Comparison of ENCODE assay signal across 18 cellular contexts in genomic region chr11:69192282-69192681, GRCh38. TPM values are rescaled to one million over a fixed set of nuclear protein-coding genes. Genes with fewer than 3 reads are reported as not detected.
DNase-seq lines count a peak whose midpoint lies in the region; ATAC-seq and TF ChIP-seq lines count a peak whose summit lies in the region.
"Had no signal": no experiment of that assay in that cellular context is flagged by ENCODE, and none has a peak within 500 bp of the region (broad histone marks: within the 10 kb centered on the region; RNA-seq: fewer than 3 reads in every experiment).

No MANE protein-coding gene starts in this region.

- WGBS in IMR-90 (ENCODE audit: extremely low coverage in 2 of 2, insufficient read length in 1 of 2), 2 experiments, result 54% methylated on average over 15 of the region's 18 CpGs; no CpG with 5 or more reads in 1 of the 2 experiments
- WGBS in SK-N-SH (ENCODE audit: low lambda C conversion rate), result 68% methylated on average over 14 of the region's 18 CpGs
- WGBS in endodermal cell (ENCODE audit: insufficient coverage in 1 of 2, insufficient read length in 1 of 2), 2 experiments, result 89 to 94% methylated on average over 17 to 18 of the region's 18 CpGs

- no peak overlapping the region for H3K23ac ChIP-seq in IMR-90 (ENCODE audit: low read depth, low read length)

- H3K14ac ChIP-seq in IMR-90 (replicated peaks; ENCODE audit: low read depth, low read length), result no peak overlapping the region

- no peak for DNase-seq in IMR-90
- peak; percentile 45 for DNase-seq in SK-N-SH
- DNase-seq in endodermal cell, result no peak
- DNase-seq in osteoblast (ENCODE audit: insufficient read length, low spot score, missing footprints), result peak; percentile 39
- no peak for DNase-seq in right atrium auricular region (ENCODE audit: low spot score)
- no peak for DNase-seq in Calu3
- DNase-seq: ACHN, DND-41, Karpas-422, NCI-H1417 treated with DMSO at 0.1 percent for 48 hours, NCI-H187 treated with DMSO at 0.1 percent for 48 hours, OCI-M1, SHP77 had no signal

- H3K27ac ChIP-seq in IMR-90 (ENCODE audit: insufficient read depth, low read length) (no peak overlapping the region), SK-N-SH (ENCODE audit: low read depth in 2 of 2, low read length in 1 of 2) (peak overlapping the region in 1 of 2 experiments; percentile 75; a peak in 2 of 4 replicates), endodermal cell (ENCODE audit: low read depth, low read length) (peak overlapping the region; percentile 73), osteoblast (ENCODE audit: low read depth, low read length) (no peak overlapping the region), right atrium auricular region (no peak overlapping the region)
- H3K27ac ChIP-seq: C4-2B had no signal

- H3K56ac ChIP-seq in IMR-90 (ENCODE audit: extremely low read depth, insufficient read depth, low read length), result no peak overlapping the region

- H3K9me1 ChIP-seq in IMR-90 (ENCODE audit: insufficient read depth, low read length), result no peaks in the 10 kb centered on the region

- POLR2A ChIA-PET in IMR-90 (lab: Charles Lee; ENCODE audit: unreplicated experiment) (no interaction called here), SK-N-SH (lab: Yijun Ruan, JAX) (interaction anchor here (1.2 kb wide), 1 partner anchor 447 kb away, joined by 3 read pairs; no protein-coding TSS in a partner anchor)

- BruUV-seq in IMR-90 (replicated peaks; lab: Mats Ljungman, UMichigan), result no TSS peak
- no TSS peak for BruUV-seq in Calu3 (replicated peaks; lab: Mats Ljungman, UMichigan)

- H3K4me1 ChIP-seq in IMR-90 (ENCODE audit: control insufficient read depth, insufficient read depth, low read length) (0 out of 2 replicates have a peak, but pooled peaks cover 2% of the 10 kb centered on the region), SK-N-SH (ENCODE audit: control insufficient read depth in 1 of 2, insufficient read depth in 2 of 2, low read depth in 1 of 2, low read length in 1 of 2) (peaks cover 0 to 20% of the 10 kb centered on the region in 2 experiments; a peak in 2 of 4 replicates), endodermal cell (ENCODE audit: control insufficient read depth, insufficient read depth, low read length) (no peaks in the 10 kb centered on the region), osteoblast (ENCODE audit: insufficient read depth, low read length) (no peaks in the 10 kb centered on the region), right atrium auricular region (no peaks in the 10 kb centered on the region)

- no peaks in the 10 kb centered on the region for H3K9me2 ChIP-seq in SK-N-SH

- ATAC-seq in IMR-90 (ENCODE audit: low read depth), result no peak
- ATAC-seq in GM21737 (IDR thresholded peaks at IDR 0.05; ENCODE audit: unreplicated experiment), result no peak

- peak overlapping the region; percentile 39 for H2AK9ac ChIP-seq in IMR-90 (replicated peaks; ENCODE audit: low read depth, low read length, poor library complexity)

- no peak overlapping the region for H3K4ac ChIP-seq in IMR-90 (ENCODE audit: low read depth, low read length)

- no peaks in the 10 kb centered on the region for H3K36me3 ChIP-seq in IMR-90 (ENCODE audit: control insufficient read depth, insufficient read depth, low read length)
- H3K36me3 ChIP-seq in SK-N-SH (replicated peaks in 1 of 2; ENCODE audit: control insufficient read depth in 1 of 2, insufficient read depth in 2 of 2, low read length in 1 of 2), result no peaks in the 10 kb centered on the region
- no peaks in the 10 kb centered on the region for H3K36me3 ChIP-seq in endodermal cell (ENCODE audit: control insufficient read depth, insufficient read depth, low read length)
- no peaks in the 10 kb centered on the region for H3K36me3 ChIP-seq in osteoblast (ENCODE audit: insufficient read depth, low read length)
- no peaks in the 10 kb centered on the region for H3K36me3 ChIP-seq in right atrium auricular region

- peak overlapping the region; percentile 14 for H2AFZ ChIP-seq in IMR-90 (replicated peaks; ENCODE audit: low read length, poor library complexity)
- no peak overlapping the region for H2AFZ ChIP-seq in SK-N-SH (ENCODE audit: low read depth)
- H2AFZ ChIP-seq in osteoblast (ENCODE audit: low read length), result no peak overlapping the region

- H3K79me1 ChIP-seq in IMR-90 (ENCODE audit: low read depth in 1 of 2, low read length in 2 of 2), result no peaks in the 10 kb centered on the region

- no peak overlapping the region for H2BK120ac ChIP-seq in IMR-90 (ENCODE audit: low read depth, low read length)

- H2BK5ac ChIP-seq in IMR-90 (ENCODE audit: low read depth, low read length, poor library complexity, severe bottlenecking), result no peak overlapping the region

- H3K4me3 ChIP-seq in IMR-90 (ENCODE audit: insufficient read depth, low read depth, low read length), result no peak overlapping the region
- H3K4me3 ChIP-seq in SK-N-SH (ENCODE audit: low read depth in 2 of 2, low read length in 1 of 2), result no peak overlapping the region
- H3K4me3 ChIP-seq in endodermal cell (ENCODE audit: low read length), result no peak overlapping the region
- no peak overlapping the region for H3K4me3 ChIP-seq in osteoblast (ENCODE audit: insufficient read depth, low read length)
- H3K4me3 ChIP-seq in right atrium auricular region, result no peak overlapping the region

- no peak overlapping the region for H3K9ac ChIP-seq in IMR-90 (ENCODE audit: low read depth, low read length)
- no peak overlapping the region for H3K9ac ChIP-seq in SK-N-SH
- H3K9ac ChIP-seq in endodermal cell (ENCODE audit: extremely low read depth, low read length, poor library complexity, severe bottlenecking), result no peak overlapping the region

- no peak overlapping the region for H4K5ac ChIP-seq in IMR-90 (ENCODE audit: low read depth, low read length)

- H2BK15ac ChIP-seq in IMR-90 (ENCODE audit: low read depth, low read length), result no peak overlapping the region

- H3K27me3 ChIP-seq in IMR-90 (ENCODE audit: control insufficient read depth, insufficient read depth, low read length) (peaks cover 14% of the 10 kb centered on the region), SK-N-SH (ENCODE audit: insufficient read depth) (no peaks in the 10 kb centered on the region), endodermal cell (ENCODE audit: control insufficient read depth, insufficient read depth, low read length, poor library complexity, severe bottlenecking) (no peaks in the 10 kb centered on the region), osteoblast (ENCODE audit: insufficient read depth, low read length) (peaks cover 2% of the 10 kb centered on the region), right atrium auricular region (no peaks in the 10 kb centered on the region)

- H3K27ac Mint-ChIP-seq in endodermal cell (no peak overlapping the region), Calu3 (ENCODE audit: unreplicated experiment) (no peak overlapping the region)

- H3K79me2 ChIP-seq in SK-N-SH (ENCODE audit: insufficient read depth), result no peaks in the 10 kb centered on the region
- H3K79me2 ChIP-seq in osteoblast (ENCODE audit: insufficient read depth, low read length), result no peaks in the 10 kb centered on the region

- H4K91ac ChIP-seq in IMR-90 (ENCODE audit: insufficient read depth, low read depth, low read length), result no peak overlapping the region

- H4K20me1 ChIP-seq in IMR-90 (ENCODE audit: insufficient read depth, low read length) (no peaks in the 10 kb centered on the region), SK-N-SH (ENCODE audit: insufficient read depth) (no peaks in the 10 kb centered on the region), osteoblast (ENCODE audit: insufficient read depth, low read length) (no peaks in the 10 kb centered on the region)

- H3K4me2 ChIP-seq in IMR-90 (ENCODE audit: low read depth, low read length) (no peak overlapping the region), SK-N-SH (no peak overlapping the region), osteoblast (ENCODE audit: insufficient read depth, low read length) (no peak overlapping the region)

- H3K4me3 Mint-ChIP-seq in endodermal cell (no peak overlapping the region), Calu3 (ENCODE audit: low read depth, unreplicated experiment) (no peak overlapping the region)

- H3K9me3 Mint-ChIP-seq in endodermal cell (peaks cover 6% of the 10 kb centered on the region), Calu3 (ENCODE audit: low read depth, unreplicated experiment) (peaks cover 18% of the 10 kb centered on the region)

- no peak overlapping the region for H2BK20ac ChIP-seq in IMR-90 (ENCODE audit: low read depth, low read length)

- H2AK5ac ChIP-seq in IMR-90 (ENCODE audit: low read depth, low read length), result no peak overlapping the region

- TF ChIP-seq RAD21 in IMR-90 (IDR thresholded peaks at IDR 0.05; ENCODE audit: low read length) (no peak), SK-N-SH (IDR thresholded peaks at IDR 0.05; ENCODE audit: low read length) (no peak)

- TF ChIP-seq CTCF in IMR-90 (conservative IDR thresholded peaks at IDR 0.05; ENCODE audit: low read depth, low read length), result no peak
- no peak for TF ChIP-seq CTCF in SK-N-SH (IDR thresholded peaks at IDR 0.05)
- TF ChIP-seq CTCF in endodermal cell (conservative IDR thresholded peaks at IDR 0.05), result no peak
- no peak for TF ChIP-seq CTCF in osteoblast (IDR thresholded peaks at IDR 0.05; ENCODE audit: extremely low read depth, low read depth, low read length)
- no peak for TF ChIP-seq CTCF in right atrium auricular region (IDR thresholded peaks at IDR 0.05)
- TF ChIP-seq CTCF in Calu3 (IDR thresholded peaks at IDR 0.05; ENCODE audit: unreplicated experiment), result no peak

- H3K4me1 Mint-ChIP-seq in endodermal cell (no peaks in the 10 kb centered on the region), Calu3 (ENCODE audit: low read depth, unreplicated experiment) (no peaks in the 10 kb centered on the region)

- no peaks in the 10 kb centered on the region for H3F3A ChIP-seq in SK-N-SH (replicated peaks; ENCODE audit: insufficient read depth)

- H3K36me3 Mint-ChIP-seq in endodermal cell (ENCODE audit: low read depth), result no peaks in the 10 kb centered on the region
- H3K36me3 Mint-ChIP-seq in Calu3 (ENCODE audit: insufficient read depth, unreplicated experiment), result peaks cover 3% of the 10 kb centered on the region

- H3K27me3 Mint-ChIP-seq in endodermal cell (ENCODE audit: insufficient read depth) (no peaks in the 10 kb centered on the region), Calu3 (ENCODE audit: unreplicated experiment) (peaks cover 16% of the 10 kb centered on the region)

- no peak for TF ChIP-seq POLR2A in IMR-90 (IDR thresholded peaks at IDR 0.05; ENCODE audit: low read depth, low read length)

- dilution Hi-C loops in IMR-90 (cut with HindIII; ENCODE audit: low sequenced_read_pairs, unreplicated experiment), result no loop called here

- H3K9me3 ChIP-seq in IMR-90 (ENCODE audit: control insufficient read depth, insufficient read depth, low read length), result peaks cover 10% of the 10 kb centered on the region
- no peaks in the 10 kb centered on the region for H3K9me3 ChIP-seq in SK-N-SH
- H3K9me3 ChIP-seq in endodermal cell (ENCODE audit: control insufficient read depth, low read length), result no peaks in the 10 kb centered on the region
- H3K9me3 ChIP-seq in osteoblast (ENCODE audit: low read depth, low read length), result peaks cover 4% of the 10 kb centered on the region
- H3K9me3 ChIP-seq in right atrium auricular region, result peaks cover 0 to 9% of the 10 kb centered on the region in 2 donors

- intact Hi-C loops in IMR-90 (cut with micrococcal nuclease), result no loop called here
- intact Hi-C loops in Calu3 (cut with micrococcal nuclease; ENCODE audit: unreplicated experiment), result no loop called here

- H4K8ac ChIP-seq in IMR-90 (ENCODE audit: low read depth in 2 of 2, low read length in 2 of 2), result no peak overlapping the region

- in situ Hi-C loops in IMR-90 (cut with MboI; ENCODE audit: low sequenced_read_pairs), result no loop called here

- no peak for TF ChIP-seq EP300 in SK-N-SH (IDR thresholded peaks at IDR 0.05; ENCODE audit: borderline replicate concordance in 1 of 2, low read depth in 1 of 2, low read length in 1 of 2)

- CTCF ChIA-PET in IMR-90 (lab: Yijun Ruan, JAX) (no interaction called here), SK-N-SH (lab: Yijun Ruan, JAX) (interaction anchor here (0.7 to 2.6 kb wide), 4 partner anchors 9 to 110 kb away, joined by 3 to 6 read pairs (median 4); no protein-coding TSS in a partner anchor), Calu3 (lab: Charles Lee) (no interaction called here)

- H3K18ac ChIP-seq in IMR-90 (ENCODE audit: low read depth, low read length), result no peak overlapping the region

RNA-seq across cellular contexts. Expression of gene SMIM38, which starts 36.5 kb away (rescaled TPM):
- total RNA-seq in IMR-90 (2012; rRNA removed) (under 0.01 and 0.28 TPM in 2 replicates), endodermal cell (under 1 TPM; 0.20 to 0.64 TPM), osteoblast (under 0.01 and 0.29 TPM in 2 replicates), right atrium auricular region (under 1 TPM in 1 of 2 donors, not detected in 1; 0.35 TPM), Calu3 (2022) (0.33 TPM in 1 of 2 replicates, not detected in the other)
- polyA plus RNA-seq in IMR-90 (2012; rRNA removed) (0.05 and 0.07 TPM in 2 replicates), SK-N-SH (2012; rRNA removed) (0.13 and 0.16 TPM in 2 replicates)
- polyA plus RNA-seq in IMR-90 (2012; cell fraction: cytosol; rRNA removed), result 0.02 and 0.03 TPM in 2 replicates
- polyA plus RNA-seq in IMR-90 (2012; cell fraction: nucleus; rRNA removed; ENCODE audit: low replicate concordance), result 0.56 and 0.64 TPM in 2 replicates
- 0.01 and 0.09 TPM in 2 replicates for polyA plus RNA-seq in SK-N-SH (2012; cell fraction: cytosol; rRNA removed)
- 0.82 and 0.96 TPM in 2 replicates for polyA plus RNA-seq in SK-N-SH (2012; cell fraction: nucleus; rRNA removed)
- 0.18 TPM for polyA plus RNA-seq in endodermal cell (2013, experiment 1 of 2)
- not detected for polyA plus RNA-seq in endodermal cell (2013, experiment 2 of 2)
- total RNA-seq: G401, HT-29, MCF 10A had no signal

Comparison
In these comparisons a context has a peak if more than half of its experiments do, and no peak if none do; other contexts are left out.
1. DNase-seq: peak in SK-N-SH (single experiment) and osteoblast (single experiment); none in IMR-90 (single experiment), endodermal cell (single experiment), right atrium auricular region (single experiment) and Calu3 (single experiment).